19 cellular contexts compared by ENCODE assay signal in genomic region chr4:184402740-184403383, GRCh38.
DNase-seq lines count a peak whose midpoint lies in the region; ATAC-seq and TF ChIP-seq lines count a peak whose summit lies in the region.
"Had no signal": no experiment of that assay in that cellular context is flagged by ENCODE, and none has a peak within 500 bp of the region (broad histone marks: within the 10 kb centered on the region; RNA-seq: fewer than 3 reads in every experiment).

No MANE protein-coding gene starts in this region.

- peaks cover 83% of the 10 kb centered on the region for H3K36me3 Mint-ChIP-seq in activated CD4-positive, alpha-beta T cell treated with anti-CD3 and anti-CD28 coated beads, Interleukin-2, amount 10 ng/mL, durations not matched to agents 24 days and 14 days (ENCODE audit: low read depth)

- H3K27ac Mint-ChIP-seq in activated CD4-positive, alpha-beta T cell treated with anti-CD3 and anti-CD28 coated beads, Interleukin-2, amount 10 ng/mL, durations not matched to agents 24 days and 14 days, result peak overlapping the region; percentile 54
- H3K27ac Mint-ChIP-seq: activated CD8-positive, alpha-beta memory T cell treated with anti-CD3 and anti-CD28 coated beads, Interleukin-2, amount 10 ng/mL, durations not matched to agents 7 days and 5 days had no signal

- H3K27ac ChIP-seq in HUES64 (ENCODE audit: low read depth, low read length) (peak overlapping the region; percentile 81), ectodermal cell (ENCODE audit: insufficient read depth, low read depth, low read length, poor library complexity, severe bottlenecking) (peak overlapping the region; percentile 92), prostate gland (peak overlapping the region; percentile 60 to 88)
- H3K27ac ChIP-seq: epithelial cell of prostate had no signal

- ATAC-seq in GM21717 (IDR thresholded peaks at IDR 0.05; ENCODE audit: unreplicated experiment) (no peak), HG03521 (IDR thresholded peaks at IDR 0.05; ENCODE audit: unreplicated experiment) (no peak)
- ATAC-seq: activated CD8-positive, alpha-beta memory T cell treated with anti-CD3 and anti-CD28 coated beads, Interleukin-2, amount 10 ng/mL, durations not matched to agents 7 days and 5 days had no signal

- peaks cover 31% of the 10 kb centered on the region for H3K4me1 ChIP-seq in HUES64 (ENCODE audit: insufficient read depth, low read length)
- H3K4me1 ChIP-seq in ectodermal cell (ENCODE audit: control insufficient read depth, insufficient read depth, low read length), result peaks cover 31% of the 10 kb centered on the region
- peaks cover 20% of the 10 kb centered on the region for H3K4me1 ChIP-seq in prostate gland (replicated peaks)

- H3K9me3 ChIP-seq in HUES64 (ENCODE audit: insufficient read depth, low read depth, low read length) (no peaks in the 10 kb centered on the region), ectodermal cell (ENCODE audit: control insufficient read depth, low read length) (no peaks in the 10 kb centered on the region), prostate gland (no peaks in the 10 kb centered on the region)

- no peak overlapping the region for H3K4me3 Mint-ChIP-seq in activated CD4-positive, alpha-beta T cell treated with anti-CD3 and anti-CD28 coated beads, Interleukin-2, amount 10 ng/mL, durations not matched to agents 24 days and 14 days
- H3K4me3 Mint-ChIP-seq: activated CD8-positive, alpha-beta memory T cell treated with anti-CD3 and anti-CD28 coated beads, Interleukin-2, amount 10 ng/mL, durations not matched to agents 7 days and 5 days had no signal

- TF ChIP-seq CTCF in prostate gland (IDR thresholded peaks at IDR 0.05), result no peak

- H3K4me3 ChIP-seq in HUES64 (ENCODE audit: low read length) (no peak overlapping the region), ectodermal cell (ENCODE audit: insufficient read depth, low read depth, low read length) (no peak overlapping the region), prostate gland (no peak overlapping the region)

- no peaks in the 10 kb centered on the region for H3K9me3 Mint-ChIP-seq in activated CD4-positive, alpha-beta T cell treated with anti-CD3 and anti-CD28 coated beads, Interleukin-2, amount 10 ng/mL, durations not matched to agents 24 days and 14 days

- no peaks in the 10 kb centered on the region for H3K27me3 ChIP-seq in HUES64 (ENCODE audit: insufficient read depth, low read length)
- no peaks in the 10 kb centered on the region for H3K27me3 ChIP-seq in ectodermal cell (ENCODE audit: control insufficient read depth, insufficient read depth, low read length, poor library complexity, severe bottlenecking)
- H3K27me3 ChIP-seq in prostate gland (replicated peaks; ENCODE audit: insufficient read depth), result no peaks in the 10 kb centered on the region

- intact Hi-C loops in activated CD4-positive, alpha-beta T cell treated with anti-CD3 and anti-CD28 coated beads, Interleukin-2, amount 10 ng/mL, durations not matched to agents 24 days and 14 days (cut with micrococcal nuclease), result no loop called here
- intact Hi-C loops in prostate gland (cut with DNase I), result loop anchor here (5.0 kb wide), 1 partner anchor 69 kb away; the partner anchor contains the start of gene IRF2

- H3K4me1 Mint-ChIP-seq in activated CD4-positive, alpha-beta T cell treated with anti-CD3 and anti-CD28 coated beads, Interleukin-2, amount 10 ng/mL, durations not matched to agents 24 days and 14 days, result peaks cover 26% of the 10 kb centered on the region

- no peak for DNase-seq in activated CD4-positive, alpha-beta T cell treated with anti-CD3 and anti-CD28 coated beads, Interleukin-2, amount 10 ng/mL, durations not matched to agents 24 days and 14 days
- DNase-seq in activated CD4-positive, alpha-beta T cell treated with anti-CD3 and anti-CD28 coated beads, Interleukin-2, amount 50 U/mL, for 4 hours, result no peak
- no peak for DNase-seq in prostate gland (ENCODE audit: low spot score)
- no peak for DNase-seq in activated CD4-positive, alpha-beta T cell treated with anti-CD3 and anti-CD28 coated beads for 48 hours
- DNase-seq: activated CD8-positive, alpha-beta memory T cell treated with anti-CD3 and anti-CD28 coated beads, Interleukin-2, amount 10 ng/mL, durations not matched to agents 7 days and 5 days; activated naive CD4-positive, alpha-beta T cell treated with anti-CD3 and anti-CD28 coated beads, Interleukin-2, amount 50 U/mL, for 16 hours; central memory CD4-positive, alpha-beta T cell; glutamatergic neuron; Kasumi-1; kidney glomerular epithelial cell; NCI-H1436 treated with DMSO at 0.1 percent for 48 hours; NCI-H446; retina; stimulated activated CD4-positive, alpha-beta T cell treated with anti-CD3 and anti-CD28 coated beads, Interleukin-2, amount 100 ng/mL, for 24 hours had no signal

- 83% methylated on average over 14 of the region's 14 CpGs for WGBS in HUES64
- 81 to 84% methylated on average over 14 of the region's 14 CpGs for WGBS in ectodermal cell, 2 experiments
- 82% methylated on average over 14 of the region's 14 CpGs for WGBS in prostate gland

- no peak for TF ChIP-seq POLR2A in prostate gland (IDR thresholded peaks at IDR 0.05)

- peak overlapping the region; percentile 46; the same call in 1 of the 2 replicates for H3K9ac ChIP-seq in HUES64 (ENCODE audit: low read depth, low read length)

- peaks cover 21% of the 10 kb centered on the region for H3K36me3 ChIP-seq in HUES64 (ENCODE audit: insufficient read depth, low read length)
- H3K36me3 ChIP-seq in ectodermal cell (ENCODE audit: control insufficient read depth, insufficient read depth, low read length), result peaks cover 6% of the 10 kb centered on the region
- no peaks in the 10 kb centered on the region for H3K36me3 ChIP-seq in prostate gland

- H3K27me3 Mint-ChIP-seq in activated CD4-positive, alpha-beta T cell treated with anti-CD3 and anti-CD28 coated beads, Interleukin-2, amount 10 ng/mL, durations not matched to agents 24 days and 14 days, result no peaks in the 10 kb centered on the region
- H3K27me3 Mint-ChIP-seq: activated CD8-positive, alpha-beta memory T cell treated with anti-CD3 and anti-CD28 coated beads, Interleukin-2, amount 10 ng/mL, durations not matched to agents 7 days and 5 days had no signal
